Comparison of ENCODE assay signal across 8 cellular contexts in genomic region chr12:100163416-100164152, GRCh38. TPM values are rescaled to one million over a fixed set of nuclear protein-coding genes. Genes with fewer than 3 reads are reported as not detected.
DNase-seq lines count a peak whose midpoint lies in the region; ATAC-seq and TF ChIP-seq lines count a peak whose summit lies in the region.

No MANE protein-coding gene starts in this region.

- no peak overlapping the region for H3K27ac ChIP-seq in right lobe of liver

- H3K27me3 ChIP-seq in right lobe of liver = no peaks in the 10 kb centered on the region

- peaks cover 0 to 6% (median 0%) of the 10 kb centered on the region in 4 donors for H3K4me1 ChIP-seq in right lobe of liver

- no peaks in the 10 kb centered on the region for H3K9me3 ChIP-seq in right lobe of liver

- 42% methylated on average over 15 of the region's 16 CpGs for WGBS in right lobe of liver (ENCODE audit: insufficient coverage, low coverage, low lambda C conversion rate, missing lambda C conversion rate)

- ATAC-seq in GM19324 (IDR thresholded peaks at IDR 0.05; ENCODE audit: low FRiP score, unreplicated experiment) (peak; percentile 93), HG03378 (IDR thresholded peaks at IDR 0.05; ENCODE audit: unreplicated experiment) (peak; percentile 99), right lobe of liver (peak; percentile 99 to 100 (median 100))

- intact Hi-C loops in dendritic cell treated with granulocyte-macrophage colony-stimulating factor and Interleukin-4, amounts not matched to agents 40 ng/mL and 50 ng/mL, for 4 days (cut with micrococcal nuclease) = no loop called here
- intact Hi-C loops in right lobe of liver (cut with DNase I) = no loop called here

- peaks cover 10% of the 10 kb centered on the region for H3K4me1 Mint-ChIP-seq in dendritic cell treated with granulocyte-macrophage colony-stimulating factor and Interleukin-4, amounts not matched to agents 40 ng/mL and 50 ng/mL, for 4 days (ENCODE audit: low read depth)

- peak overlapping the region; percentile 71 for H3K4me3 Mint-ChIP-seq in dendritic cell treated with granulocyte-macrophage colony-stimulating factor and Interleukin-4, amounts not matched to agents 40 ng/mL and 50 ng/mL, for 4 days

- DNase-seq in AML-193 (lab: John Stamatoyannopoulos, UW) = peak; percentile 72 to 84
- DNase-seq in NCI-H524 (lab: John Stamatoyannopoulos, UW) = peak; percentile 54 to 80
- peak; percentile 35 to 57 for DNase-seq in activated CD4-positive, alpha-beta T cell treated with anti-CD3 and anti-CD28 coated beads, Interleukin-2, amount 50 U/mL, for 24 hours (ENCODE audit: low read depth in 1 of 2, low spot score in 1 of 2)
- peak; percentile 82 to 89 (median 86) for DNase-seq in right lobe of liver
- DNase-seq in stimulated activated CD4-positive, alpha-beta T cell treated with anti-CD3 and anti-CD28 coated beads, TNF-alpha, amount 100 ng/mL, for 48 hours (ENCODE audit: low read depth in 3 of 3) = peak; percentile 44 to 57 (median 48)

- peak in 3 of 4 donors; percentile 6 to 27 (median 20) for TF ChIP-seq CTCF in right lobe of liver (IDR thresholded peaks at IDR 0.05)

- H3K27ac Mint-ChIP-seq in dendritic cell treated with granulocyte-macrophage colony-stimulating factor and Interleukin-4, amounts not matched to agents 40 ng/mL and 50 ng/mL, for 4 days = peak overlapping the region; percentile 40

- no peaks in the 10 kb centered on the region for H3K27me3 Mint-ChIP-seq in dendritic cell treated with granulocyte-macrophage colony-stimulating factor and Interleukin-4, amounts not matched to agents 40 ng/mL and 50 ng/mL, for 4 days

- no peaks in the 10 kb centered on the region for H3K36me3 Mint-ChIP-seq in dendritic cell treated with granulocyte-macrophage colony-stimulating factor and Interleukin-4, amounts not matched to agents 40 ng/mL and 50 ng/mL, for 4 days (ENCODE audit: low read depth)

- peak overlapping the region in 1 of 3 donors; percentile 34 for H3K4me3 ChIP-seq in right lobe of liver

- no peaks in the 10 kb centered on the region for H3K9me3 Mint-ChIP-seq in dendritic cell treated with granulocyte-macrophage colony-stimulating factor and Interleukin-4, amounts not matched to agents 40 ng/mL and 50 ng/mL, for 4 days

- no peaks in the 10 kb centered on the region for H3K36me3 ChIP-seq in right lobe of liver

- TF ChIP-seq POLR2A in right lobe of liver (IDR thresholded peaks at IDR 0.05) = no peak

RNA-seq across cellular contexts. Expression of gene BLTP3B, which starts 20.9 kb away (rescaled TPM):
- total RNA-seq in right lobe of liver = 10 to 100 TPM; 26.1 to 34.5 (median 29.8) TPM

RNA-seq across cellular contexts. Expression of gene ACTR6, which starts 37.0 kb away (rescaled TPM):
- total RNA-seq in right lobe of liver = 10 to 100 TPM in 4 of 6 experiments, 1 to 10 TPM in 2; 5.7 to 16.0 (median 13.1) TPM
